ENCODE assay signal across 1 cellular context in genomic region chr1:43853161-43853921, GRCh38.
TF ChIP-seq lines count a peak whose summit lies in the region.

No MANE protein-coding gene starts in this region.

TF ChIP-seq in GM23338, 12 proteins besides CTCF, POLR2A, EP300 and RAD21:
- TF ChIP-seq ZNF462 (CRISPR knock-in tag; IDR thresholded peaks at IDR 0.05) (no peak), ZNF331 (CRISPR knock-in tag; IDR thresholded peaks at IDR 0.05; ENCODE audit: low read depth) (no peak), NANOG (IDR thresholded peaks at IDR 0.05; ENCODE audit: borderline replicate concordance) (no peak), JUNB (IDR thresholded peaks at IDR 0.05; ENCODE audit: unreplicated experiment) (no peak), EZH2 (IDR thresholded peaks at IDR 0.05; ENCODE audit: low read depth, unreplicated experiment) (no peak), REST (IDR thresholded peaks at IDR 0.05; ENCODE audit: unreplicated experiment) (no peak), STAT1 (IDR thresholded peaks at IDR 0.05; ENCODE audit: unreplicated experiment) (no peak), ZNF114 (CRISPR knock-in tag; IDR thresholded peaks at IDR 0.05) (no peak)
